Comparison of ENCODE assay signal across 9 cellular contexts in genomic region chr10:95230677-95231586, GRCh38. TPM values are rescaled to one million over a fixed set of nuclear protein-coding genes. Genes with fewer than 3 reads are reported as not detected.
DNase-seq lines count a peak whose midpoint lies in the region; ATAC-seq, FAIRE-seq and TF ChIP-seq lines count a peak whose summit lies in the region.
"Not testable (repeated sequence)": the region's sequence is repeated elsewhere in the genome, so short reads cannot be mapped to it uniquely, and the experiment has no call there.
"Had no signal": no experiment of that assay in that cellular context is flagged by ENCODE, and none has a peak within 500 bp of the region (broad histone marks: within the 10 kb centered on the region; RNA-seq: fewer than 3 reads in every experiment).

No MANE protein-coding gene starts in this region.

- H3K4me1 Mint-ChIP-seq in effector memory CD8-positive, alpha-beta T cell (ENCODE audit: low read depth in 2 of 2), result not testable (repeated sequence)

- not testable (repeated sequence) for H3K27ac ChIP-seq in kidney (ENCODE audit: low read depth in 2 of 2, low read length in 2 of 2)
- peak overlapping the region in 1 of 2 donors; percentile 49 for H3K27ac ChIP-seq in prostate gland

- H3K27me3 Mint-ChIP-seq in effector memory CD8-positive, alpha-beta T cell, result peaks cover 0 to 17% of the 10 kb centered on the region in 2 donors

- H3K9ac ChIP-seq in ES-I3 (ENCODE audit: low read depth, low read length), result peak overlapping the region; percentile 94
- not testable (repeated sequence) for H3K9ac ChIP-seq in kidney (ENCODE audit: low read length in 2 of 2)

- not testable (repeated sequence) for TF ChIP-seq POLR2A in prostate gland (IDR thresholded peaks at IDR 0.05)

- 0 out of 2 replicates have a peak, but pooled peaks cover 10% of the 10 kb centered on the region for H3K36me3 ChIP-seq in ES-I3 (ENCODE audit: insufficient read depth, low read length)
- not testable (repeated sequence) for H3K36me3 ChIP-seq in kidney (ENCODE audit: control insufficient read depth in 1 of 2, insufficient read depth in 2 of 2, low read length in 2 of 2); prostate gland

- not testable (repeated sequence) for TF ChIP-seq CTCF in kidney (IDR thresholded peaks at IDR 0.05; ENCODE audit: borderline replicate concordance, extremely low read depth, insufficient read depth); prostate gland (IDR thresholded peaks at IDR 0.05)

- 56% methylated on average over 36 of the region's 36 CpGs for WGBS in prostate gland

- H3K27me3 ChIP-seq in prostate gland (replicated peaks; ENCODE audit: insufficient read depth), result not testable (repeated sequence)

- DNase-seq in activated gamma-delta T cell (lab: John Stamatoyannopoulos, UW) (peak; percentile 20), kidney (peak; percentile 79)
- DNase-seq in effector memory CD8-positive, alpha-beta T cell, result peak; percentile 5 to 17 (median 8)
- not testable (repeated sequence) for DNase-seq in prostate gland (ENCODE audit: low spot score)
- peak; percentile 18 for DNase-seq in stimulated activated naive CD4-positive, alpha-beta T cell treated with Interleukin-2 at 50 U/mL for 16 hours (lab: John Stamatoyannopoulos, UW)

- H3K4me3 Mint-ChIP-seq in effector memory CD8-positive, alpha-beta T cell, result peak overlapping the region; percentile 68 to 76

- not testable (repeated sequence) for FAIRE-seq in kidney (lab: Jason Lieb, UNC)

- H3K4me1 ChIP-seq in ES-I3 (ENCODE audit: insufficient read depth, low read length), result peaks cover 38% of the 10 kb centered on the region
- not testable (repeated sequence) for H3K4me1 ChIP-seq in kidney (ENCODE audit: control insufficient read depth in 1 of 2, insufficient read depth in 1 of 2, low read depth in 1 of 2, low read length in 2 of 2); prostate gland (replicated peaks)

- H3K4me3 ChIP-seq in kidney (ENCODE audit: low read length in 2 of 2) (peak overlapping the region; percentile 61 to 68), prostate gland (peak overlapping the region; percentile 35)

- H3K27ac Mint-ChIP-seq in effector memory CD8-positive, alpha-beta T cell, result peak overlapping the region; percentile 11 to 44

- not testable (repeated sequence) for H3K9me3 Mint-ChIP-seq in effector memory CD8-positive, alpha-beta T cell

- intact Hi-C loops in kidney (cut with DNase I); prostate gland (cut with DNase I): not testable (repeated sequence)

- not testable (repeated sequence) for H3K36me3 Mint-ChIP-seq in effector memory CD8-positive, alpha-beta T cell (ENCODE audit: insufficient read depth)

- H3K9me3 ChIP-seq in ES-I3 (ENCODE audit: control insufficient read depth, insufficient read depth, low read length); kidney (ENCODE audit: control insufficient read depth in 1 of 2, low read length in 2 of 2); prostate gland: not testable (repeated sequence)

- ATAC-seq in HG02678 (IDR thresholded peaks at IDR 0.05; ENCODE audit: unreplicated experiment), result peak; percentile 88
- not testable (repeated sequence) for ATAC-seq in SK-N-SH treated with all-trans-retinoic acid at 6 μM for 48 hours
- ATAC-seq in effector memory CD8-positive, alpha-beta T cell (replicated peaks), result peak; percentile 50

TF ChIP-seq in SK-N-SH treated with all-trans-retinoic acid at 6 μM for 48 hours, 23 proteins besides CTCF, POLR2A, EP300 and RAD21:
- TF ChIP-seq ZFP3 (CRISPR knock-in tag; IDR thresholded peaks at IDR 0.05) (peak; percentile 26; the same call in 1 of the 2 replicates), ISL1 (CRISPR knock-in tag; IDR thresholded peaks at IDR 0.05) (0 out of 2 replicates have a peak, but pooled peaks have one; percentile 11)

RNA-seq across cellular contexts. Expression of gene ACSM6, which starts 36.9 kb away (rescaled TPM):
- total RNA-seq in kidney (not detected), prostate gland (not detected)
- 0.34 TPM for polyA plus RNA-seq in kidney (ENCODE audit: insufficient read depth, low read depth, low replicate concordance)
- total RNA-seq: HT-29 had no signal

RNA-seq across cellular contexts. Expression of gene PDLIM1, which starts 59.9 kb away (rescaled TPM):
- total RNA-seq in kidney (148 TPM), prostate gland (10 to 100 TPM; 63.2 to 82.0 TPM)
- polyA plus RNA-seq in kidney (ENCODE audit: insufficient read depth, low read depth, low replicate concordance), result 72.9 TPM
